In genomic region chr7:131616487-131616886, GRCh38 we compare ENCODE assay signal across 2 cellular contexts.
TF ChIP-seq lines count a peak whose summit lies in the region.

No MANE protein-coding gene starts in this region.

TF ChIP-seq in HEK293, 187 proteins besides CTCF, POLR2A, EP300 and RAD21:
- TF ChIP-seq ZNF121 (tag by site-specific recombination; IDR thresholded peaks at IDR 0.05) = peak; percentile 79
- TF ChIP-seq SCRT2 (tag by site-specific recombination; IDR thresholded peaks at IDR 0.05) = no peak

TF ChIP-seq in H1, 55 proteins besides CTCF, POLR2A, EP300 and RAD21:
- TF ChIP-seq NRF1 (IDR thresholded peaks at IDR 0.05; ENCODE audit: low read depth, low read length) (no peak), PHF8 (conservative IDR thresholded peaks at IDR 0.05; ENCODE audit: low read depth, low read length) (no peak), YY1 (IDR thresholded peaks at IDR 0.05; ENCODE audit: low read depth, low read length) (no peak), USF2 (IDR thresholded peaks at IDR 0.05; ENCODE audit: low read length) (no peak), SRF (IDR thresholded peaks at IDR 0.05; ENCODE audit: low read depth, low read length) (no peak), RFX5 (IDR thresholded peaks at IDR 0.05; ENCODE audit: borderline replicate concordance, low read depth, low read length) (no peak), FOSL1 (IDR thresholded peaks at IDR 0.05; ENCODE audit: insufficient read depth, low read depth, low read length) (no peak), MAX (IDR thresholded peaks at IDR 0.05) (no peak), CBX5 (IDR thresholded peaks at IDR 0.05; ENCODE audit: low read depth, low read length) (no peak), CREB1 (IDR thresholded peaks at IDR 0.05) (no peak), ATF3 (IDR thresholded peaks at IDR 0.05; ENCODE audit: insufficient read depth, low read depth, low read length) (no peak), TBP (IDR thresholded peaks at IDR 0.05; ENCODE audit: low read depth, low read length) (no peak), CHD7 (IDR thresholded peaks at IDR 0.05; ENCODE audit: insufficient replicate concordance, low read length) (no peak), HDAC2 (IDR thresholded peaks at IDR 0.05; ENCODE audit: borderline replicate concordance in 1 of 2, low read depth in 2 of 2, low read length in 2 of 2) (no peak), NANOG (IDR thresholded peaks at IDR 0.05; ENCODE audit: insufficient read depth, low read depth, low read length, poor library complexity, severe bottlenecking) (no peak)
